Comparison of ENCODE assay signal across 31 cellular contexts in the genomic region with DNA sequence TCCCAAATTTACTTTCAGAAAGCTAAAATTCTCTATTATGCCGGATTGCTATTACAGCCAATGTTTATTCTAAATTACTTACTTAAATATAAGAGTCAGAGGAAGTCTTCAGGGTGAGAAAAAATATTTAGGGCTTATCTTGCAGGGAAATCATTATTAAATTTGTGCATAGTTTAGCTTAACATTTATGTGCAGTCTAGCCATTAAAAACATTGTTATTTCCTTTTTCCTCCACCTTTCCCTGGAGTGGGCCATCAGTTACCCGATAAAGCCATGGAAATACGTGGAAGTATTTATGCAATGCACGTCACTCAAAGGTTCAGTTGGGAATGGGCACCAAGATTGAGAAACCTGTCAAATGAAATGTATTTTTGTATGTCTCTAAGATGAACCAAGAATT. TPM values are rescaled to one million over a fixed set of nuclear protein-coding genes. Genes with fewer than 3 reads are reported as not detected.
"Had no signal": no experiment of that assay in that cellular context is flagged by ENCODE, and none has a peak within 500 bp of the region (broad histone marks: within the 10 kb centered on the region; RNA-seq: fewer than 3 reads in every experiment).

No MANE protein-coding gene starts in this region.

- H3K36me3 ChIP-seq: stomach, suprapubic skin, thoracic aorta, thyroid gland, tibial artery, tibial nerve, transverse colon, upper lobe of left lung, upper lobe of right lung, uterus, vagina had no signal

- DNase-seq: stimulated activated CD4-positive, alpha-beta T cell treated with anti-CD3 and anti-CD28 coated beads, Interleukin-2, amount 100 ng/mL, for 48 hours; stimulated activated CD4-positive, alpha-beta T cell treated with anti-CD3 and anti-CD28 coated beads, Interleukin-4, amount 100 ng/mL, for 1 hour; stimulated activated CD4-positive, alpha-beta T cell treated with anti-CD3 and anti-CD28 coated beads, Interleukin-4, amount 100 ng/mL, for 24 hours; stimulated activated CD4-positive, alpha-beta T cell treated with anti-CD3 and anti-CD28 coated beads, Interleukin-4, amount 100 ng/mL, for 4 hours; stimulated activated CD8-positive, alpha-beta memory T cell treated with anti-CD3 and anti-CD28 coated beads, Interleukin-4, amount 100 ng/mL, for 48 hours; stimulated activated naive B cell treated with anti-CD40 and anti-IgM and Interleukin-4, amounts not matched to agents 10 μg/mL and 1 μg/mL and 100 μg/mL, for 72 hours; stimulated activated naive CD4-positive, alpha-beta T cell; stimulated activated naive CD4-positive, alpha-beta T cell treated with Interleukin-2 at 50 U/mL for 16 hours; stimulated activated naive CD8-positive, alpha-beta T cell treated with anti-CD3 and anti-CD28 coated beads, Interleukin-15, amount 100 ng/mL, for 72 hours; stimulated activated naive CD8-positive, alpha-beta T cell treated with anti-CD3 and anti-CD28 coated beads, Interleukin-15, Interleukin-2, amounts not matched to agents 100 U/mL and 50 U/mL, for 24 hours; stomach; substantia nigra; testis; thyroid gland; tibial artery; transverse colon; trophoblast cell; upper lobe of left lung; upper lobe of right lung; uterus had no signal

- H3K4me1 ChIP-seq: stomach, testis, tibial artery, tibial nerve, upper lobe of left lung, uterus, vagina had no signal

- H3K27ac ChIP-seq: stomach, testis, thoracic aorta, thyroid gland, tibial artery, tibial nerve, transverse colon, upper lobe of left lung, upper lobe of right lung, uterus, vagina had no signal

- H3K4me3 ChIP-seq: stomach, suprapubic skin, testis, thoracic aorta, thyroid gland, tibial artery, tibial nerve, transverse colon, upper lobe of left lung, upper lobe of right lung, uterus, vagina had no signal

- H3K27me3 ChIP-seq: stomach, suprapubic skin, testis, thyroid gland, tibial artery, tibial nerve, transverse colon, upper lobe of left lung, upper lobe of right lung, uterus, vagina had no signal

- H3K9me3 ChIP-seq: stomach, suprapubic skin, testis, thoracic aorta, thyroid gland, tibial artery, tibial nerve, transverse colon, upper lobe of left lung, upper lobe of right lung, uterus, vagina had no signal

- FAIRE-seq: urothelium cell line had no signal

- ATAC-seq: stimulated activated effector memory CD8-positive, alpha-beta T cell treated with anti-CD3 and anti-CD28 coated beads, Interleukin-12 subunit alpha, Interleukin-12 subunit beta, amount 100 ng/mL, for 72 hours; stimulated activated memory B cell treated with anti-CD40 and anti-IgM and Interleukin-4, amounts not matched to agents 10 μg/mL and 1 μg/mL and 100 μg/mL, for 72 hours; stimulated activated naive B cell treated with anti-CD40 and anti-IgM and Interleukin-4, amounts not matched to agents 10 μg/mL and 1 μg/mL and 100 μg/mL, for 72 hours; stimulated activated naive CD8-positive, alpha-beta T cell treated with anti-CD3 and anti-CD28 coated beads, Interleukin-15, amount 100 ng/mL, for 72 hours; stimulated activated naive CD8-positive, alpha-beta T cell treated with anti-CD3 and anti-CD28 coated beads, Interleukin-15, Interleukin-2, amounts not matched to agents 100 U/mL and 50 U/mL, for 24 hours; upper lobe of right lung had no signal

RNA-seq across cellular contexts. Expression of gene TAS2R60, which starts 9.5 kb away (rescaled TPM):
- total RNA-seq: stomach, suprapubic skin, testis, thyroid gland, tibial nerve, transverse colon, upper lobe of right lung, vagina had no signal
- polyA plus RNA-seq: stomach, urinary bladder had no signal

RNA-seq across cellular contexts. Expression of gene TAS2R41, which starts 43.9 kb away (rescaled TPM):
- total RNA-seq: subcutaneous adipose tissue, suprapubic skin, temporal lobe, thyroid gland, tibial nerve, transverse colon, upper lobe of right lung, ureter, urinary bladder, vagina had no signal
- polyA plus RNA-seq: stomach, urinary bladder had no signal
